Comparison of ENCODE assay signal across 10 cellular contexts in genomic region chr7:121372376-121373024, GRCh38. TPM values are rescaled to one million over a fixed set of nuclear protein-coding genes. Genes with fewer than 3 reads are reported as not detected.
A peak's percentile ranks its signal among the peaks of the same experiment; 100 is the strongest.
DNase-seq lines count a peak whose midpoint lies in the region; ATAC-seq, FAIRE-seq and TF ChIP-seq lines count a peak whose summit lies in the region.
"Had no signal": no experiment of that assay in that cellular context is flagged by ENCODE, and none has a peak within 500 bp of the region (broad histone marks: within the 10 kb centered on the region; RNA-seq: fewer than 3 reads in every experiment).

No MANE protein-coding gene starts in this region.

- no peaks in the 10 kb centered on the region for H3K9me3 ChIP-seq in CD4-positive, alpha-beta T cell (ENCODE audit: control insufficient read depth, low read length)
- H3K9me3 ChIP-seq: left lung, thoracic aorta had no signal

- peaks cover 45% of the 10 kb centered on the region for H3K36me3 Mint-ChIP-seq in CD4-positive, alpha-beta T cell (ENCODE audit: low read depth)

- H3K27ac ChIP-seq in CD4-positive, alpha-beta T cell (ENCODE audit: low read depth, low read length): no peak overlapping the region
- H3K27ac ChIP-seq: thoracic aorta had no signal

- TF ChIP-seq CTCF in CD4-positive, alpha-beta T cell (IDR thresholded peaks at IDR 0.05): no peak

- peaks cover 7% of the 10 kb centered on the region for H3K4me1 Mint-ChIP-seq in CD4-positive, alpha-beta T cell (ENCODE audit: low read depth)

- no peaks in the 10 kb centered on the region for H3K9me3 Mint-ChIP-seq in CD4-positive, alpha-beta T cell

- no peak for DNase-seq in CD4-positive, alpha-beta T cell
- DNase-seq in SIG-M5 treated with dmso at 0.1 percent for 504 hours (lab: John Stamatoyannopoulos, UW; ENCODE audit: unreplicated experiment) (no peak), DMS53 treated with DMSO at 0.1 percent for 48 hours (lab: John Stamatoyannopoulos, UW; ENCODE audit: unreplicated experiment) (no peak), NCI-H446 treated with DMSO at 0.1 percent for 48 hours (lab: John Stamatoyannopoulos, UW) (no peak), NCI-H748 treated with DMSO at 0.1 percent for 48 hours (lab: John Stamatoyannopoulos, UW) (no peak)
- DNase-seq: left lung had no signal

- POLR2A ChIA-PET in CD4-positive, alpha-beta T cell (lab: Charles Lee): interaction anchor here (0.9 to 1.3 kb wide), 2 partner anchors 19 to 24 kb away, joined by 3 to 4 read pairs; partner anchors contain the start of gene FAM3C

- no peaks in the 10 kb centered on the region for H3K27me3 ChIP-seq in CD4-positive, alpha-beta T cell (ENCODE audit: control insufficient read depth, insufficient read depth, low read length)
- H3K27me3 ChIP-seq: left lung had no signal

- CTCF ChIA-PET in CD4-positive, alpha-beta T cell (lab: Charles Lee): interaction anchor here (1.6 kb wide), 1 partner anchor 24 kb away, joined by 10 read pairs; the partner anchor contains the start of gene FAM3C

- intact Hi-C loops in CD4-positive, alpha-beta T cell (cut with DNase I, micrococcal nuclease): no loop called here

- H3K27ac Mint-ChIP-seq in CD4-positive, alpha-beta T cell: peak overlapping the region; percentile 25

- ATAC-seq in CD4-positive, alpha-beta T cell (ENCODE audit: poor library complexity): no peak
- peak; percentile 82 for ATAC-seq in GM19438 (IDR thresholded peaks at IDR 0.05; ENCODE audit: low read depth, unreplicated experiment)
- peak; percentile 92 for ATAC-seq in HG03342 (IDR thresholded peaks at IDR 0.05; ENCODE audit: unreplicated experiment)
- ATAC-seq: left lung had no signal

- FAIRE-seq in colon (lab: Jason Lieb, UNC): peak; percentile 36

- H3K27me3 Mint-ChIP-seq in CD4-positive, alpha-beta T cell: no peaks in the 10 kb centered on the region

- no peak overlapping the region for H3K4me3 Mint-ChIP-seq in CD4-positive, alpha-beta T cell

RNA-seq across cellular contexts. Expression of gene FAM3C, which starts 23.6 kb away (rescaled TPM):
- total RNA-seq in CD4-positive, alpha-beta T cell: 10 to 100 TPM in 1 of 2 experiments, 1 to 10 TPM in 1; 7.9 to 10.5 TPM

RNA-seq across cellular contexts. Expression of gene WNT16, which starts 43.7 kb away (rescaled TPM):
- total RNA-seq in CD4-positive, alpha-beta T cell: not detected
- total RNA-seq: left lung, thoracic aorta had no signal
